Comparison of ENCODE assay signal across 1 cellular context in the genomic region with DNA sequence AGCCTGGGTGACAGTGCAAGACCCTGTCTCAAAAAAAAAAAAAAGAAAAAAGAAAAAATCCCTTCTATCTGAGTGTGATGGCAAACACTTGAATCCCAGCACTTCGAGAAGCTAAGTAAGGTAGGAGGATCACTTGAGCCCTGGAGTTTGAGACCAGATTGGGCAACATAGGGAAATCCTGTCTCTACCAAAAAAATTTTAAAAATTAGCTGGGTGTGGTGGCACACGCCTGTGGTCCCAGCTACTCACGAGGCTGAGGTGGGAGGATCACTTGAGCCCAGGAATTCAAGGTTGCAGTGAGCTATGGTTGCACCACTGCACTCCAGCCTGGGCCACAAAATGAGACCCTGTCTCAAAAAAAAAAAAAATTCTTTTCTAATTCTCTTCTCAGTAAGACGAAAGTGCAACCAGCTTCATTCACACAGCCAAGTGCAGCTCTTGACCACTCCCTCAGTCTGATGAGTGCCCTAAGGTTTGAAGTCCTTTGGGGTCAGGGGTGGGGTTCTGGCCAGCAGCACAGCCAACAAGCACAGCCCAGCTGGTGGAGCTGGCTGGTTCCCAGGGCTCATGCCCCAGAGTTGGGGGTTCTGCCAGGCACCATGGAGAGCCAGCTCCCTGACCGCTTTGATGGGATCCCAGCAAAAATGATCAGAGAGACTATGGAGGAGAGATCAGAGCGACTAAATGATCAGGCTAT.
TF ChIP-seq lines count a peak whose summit lies in the region.

No MANE protein-coding gene starts in this region.

TF ChIP-seq in IMR-90, 13 proteins besides CTCF, POLR2A, EP300 and RAD21:
- TF ChIP-seq SMC3 (IDR thresholded peaks at IDR 0.05; ENCODE audit: low read depth, low read length) (no peak), RCOR1 (IDR thresholded peaks at IDR 0.05; ENCODE audit: insufficient replicate concordance, low read length) (no peak), NFE2L2 (IDR thresholded peaks at IDR 0.05; ENCODE audit: low read depth, low read length) (no peak), CHD1 (IDR thresholded peaks at IDR 0.05; ENCODE audit: low read depth, low read length) (no peak), CEBPB (IDR thresholded peaks at IDR 0.05; ENCODE audit: low read depth, low read length) (no peak), MAFK (IDR thresholded peaks at IDR 0.05; ENCODE audit: low read depth, low read length) (no peak), FOS (IDR thresholded peaks at IDR 0.05; ENCODE audit: low read depth, low read length) (no peak)
- TF ChIP-seq, protein P1, sequence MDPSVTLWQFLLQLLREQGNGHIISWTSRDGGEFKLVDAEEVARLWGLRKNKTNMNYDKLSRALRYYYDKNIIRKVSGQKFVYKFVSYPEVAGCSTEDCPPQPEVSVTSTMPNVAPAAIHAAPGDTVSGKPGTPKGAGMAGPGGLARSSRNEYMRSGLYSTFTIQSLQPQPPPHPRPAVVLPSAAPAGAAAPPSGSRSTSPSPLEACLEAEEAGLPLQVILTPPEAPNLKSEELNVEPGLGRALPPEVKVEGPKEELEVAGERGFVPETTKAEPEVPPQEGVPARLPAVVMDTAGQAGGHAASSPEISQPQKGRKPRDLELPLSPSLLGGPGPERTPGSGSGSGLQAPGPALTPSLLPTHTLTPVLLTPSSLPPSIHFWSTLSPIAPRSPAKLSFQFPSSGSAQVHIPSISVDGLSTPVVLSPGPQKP (IDR thresholded peaks at IDR 0.05; ENCODE audit: borderline replicate concordance, low read depth, low read length) = no peak
